9 cellular contexts compared by ENCODE assay signal in genomic region chr13:97574926-97575325, GRCh38.
A peak's percentile ranks its signal among the peaks of the same experiment; 100 is the strongest.
DNase-seq lines count a peak whose midpoint lies in the region; ATAC-seq and TF ChIP-seq lines count a peak whose summit lies in the region.
"Had no signal": no experiment of that assay in that cellular context is flagged by ENCODE, and none has a peak within 500 bp of the region (broad histone marks: within the 10 kb centered on the region; RNA-seq: fewer than 3 reads in every experiment).

No MANE protein-coding gene starts in this region.

- H3K4me3 ChIP-seq in Loucy (ENCODE audit: low read length, poor library complexity, severe bottlenecking) (no peak overlapping the region), cardiac fibroblast (replicated peaks in 1 of 2; ENCODE audit: low read depth in 2 of 2, low read length in 2 of 2) (no peak overlapping the region), neural cell (ENCODE audit: low read length) (no peak overlapping the region), ascending aorta (no peak overlapping the region)
- H3K4me3 ChIP-seq: skin epidermis had no signal

- no peaks in the 10 kb centered on the region for H3K9me2 ChIP-seq in Loucy (replicated peaks; ENCODE audit: low read depth, low read length)
- no peaks in the 10 kb centered on the region for H3K9me2 ChIP-seq in neural cell (ENCODE audit: insufficient read depth, low read length)

- peak; percentile 46 for ATAC-seq in Right ventricle myocardium superior (ENCODE audit: poor library complexity)

- H3K9ac ChIP-seq in Loucy (ENCODE audit: low read depth, low read length, poor library complexity, severe bottlenecking) = no peak overlapping the region
- H3K9ac ChIP-seq in neural cell (ENCODE audit: low read length) = no peak overlapping the region

- intact Hi-C loops in Right ventricle myocardium superior (cut with DNase I) = no loop called here
- intact Hi-C loops in cardiac septum (cut with DNase I) = no loop called here
- intact Hi-C loops in ascending aorta (cut with DNase I) = no loop called here

- no peaks in the 10 kb centered on the region for H4K20me1 ChIP-seq in Loucy (ENCODE audit: insufficient read depth, low read length, poor library complexity, severe bottlenecking)
- no peaks in the 10 kb centered on the region for H4K20me1 ChIP-seq in neural cell (ENCODE audit: insufficient read depth)

- H3K9me3 ChIP-seq in Loucy (ENCODE audit: insufficient read depth, low read depth, low read length) (no peaks in the 10 kb centered on the region), neural cell (ENCODE audit: low read length) (no peaks in the 10 kb centered on the region), ascending aorta (no peaks in the 10 kb centered on the region)

- no peak for TF ChIP-seq EP300 in neural cell (conservative IDR thresholded peaks at IDR 0.05; ENCODE audit: poor library complexity, severe bottlenecking)

- H3K4me2 ChIP-seq in Loucy (ENCODE audit: low read depth, low read length, poor library complexity, severe bottlenecking) (no peak overlapping the region), neural cell (ENCODE audit: low read length) (no peak overlapping the region)

- no peaks in the 10 kb centered on the region for H3K4me1 ChIP-seq in Loucy (ENCODE audit: insufficient read depth, low read length, poor library complexity, severe bottlenecking)
- no peaks in the 10 kb centered on the region for H3K4me1 ChIP-seq in ascending aorta

- DNase-seq in Right ventricle myocardium superior (no peak), cardiac septum (ENCODE audit: low spot score) (no peak), cardiac fibroblast (ENCODE audit: low read depth in 2 of 2) (peak; percentile 62), NCI-H128 (lab: John Stamatoyannopoulos, UW; ENCODE audit: unreplicated experiment) (no peak), ascending aorta (ENCODE audit: low spot score in 2 of 2) (no peak), NCI-H2029 (lab: John Stamatoyannopoulos, UW) (no peak)

- H3K27ac ChIP-seq in neural cell (ENCODE audit: low read length) = no peak overlapping the region
- H3K27ac ChIP-seq in ascending aorta = no peak overlapping the region
- H3K27ac ChIP-seq: skin epidermis had no signal

- H3F3A ChIP-seq in Loucy (ENCODE audit: low read depth) (no peaks in the 10 kb centered on the region), neural cell (ENCODE audit: insufficient read depth, low read length, poor library complexity, severe bottlenecking) (no peaks in the 10 kb centered on the region)

- peak; percentile 42; the same call in 1 of the 2 replicates for TF ChIP-seq CTCF in Loucy (conservative IDR thresholded peaks at IDR 0.05; ENCODE audit: low read length)
- TF ChIP-seq CTCF in cardiac fibroblast (IDR thresholded peaks at IDR 0.05; ENCODE audit: low read depth, low read length) = peak; percentile 74
- TF ChIP-seq CTCF in neural cell (IDR thresholded peaks at IDR 0.05; ENCODE audit: poor library complexity, severe bottlenecking) = peak; percentile 19
- no peak for TF ChIP-seq CTCF in ascending aorta (IDR thresholded peaks at IDR 0.05)

- H2AFZ ChIP-seq in Loucy (ENCODE audit: low read length) (no peak overlapping the region), neural cell (ENCODE audit: low read depth, low read length) (no peak overlapping the region)

- H3K36me3 ChIP-seq in Loucy (ENCODE audit: insufficient read depth, low read length) (no peaks in the 10 kb centered on the region), neural cell (ENCODE audit: insufficient read depth, low read length) (no peaks in the 10 kb centered on the region), ascending aorta (no peaks in the 10 kb centered on the region)

- H3K79me2 ChIP-seq in Loucy (ENCODE audit: insufficient read depth, low read length) (no peaks in the 10 kb centered on the region), neural cell (replicated peaks; ENCODE audit: insufficient read depth, low read length) (no peaks in the 10 kb centered on the region)

- H3K27me3 ChIP-seq in Loucy (ENCODE audit: insufficient read depth, low read length, poor library complexity, severe bottlenecking) = no peaks in the 10 kb centered on the region
- H3K27me3 ChIP-seq in neural cell (ENCODE audit: insufficient read depth, low read depth, low read length) = no peaks in the 10 kb centered on the region
- H3K27me3 ChIP-seq in ascending aorta = no peaks in the 10 kb centered on the region

- TF ChIP-seq RAD21 in neural cell (conservative IDR thresholded peaks at IDR 0.05) = no peak

TF ChIP-seq in neural cell, 6 proteins besides CTCF, POLR2A, EP300 and RAD21:
- no peak for TF ChIP-seq TAF1 (IDR thresholded peaks at IDR 0.05; ENCODE audit: low read depth)
- TF ChIP-seq SMC3 (conservative IDR thresholded peaks at IDR 0.05; ENCODE audit: poor library complexity) = no peak
- no peak for TF ChIP-seq EZH2 (IDR thresholded peaks at IDR 0.05; ENCODE audit: borderline replicate concordance, insufficient read depth, low read length, poor library complexity, severe bottlenecking)
- no peak for TF ChIP-seq POLR2AphosphoS5 (IDR thresholded peaks at IDR 0.05)
- TF ChIP-seq MXI1 (conservative IDR thresholded peaks at IDR 0.05; ENCODE audit: poor library complexity, severe bottlenecking) = no peak
- no peak for TF ChIP-seq REST (IDR thresholded peaks at IDR 0.05; ENCODE audit: borderline replicate concordance)

Comparison
In these comparisons a context has a peak if more than half of its experiments do, and no peak if none do; other contexts are left out.
1. DNase-seq: peak in cardiac fibroblast (2 of 2); none in Right ventricle myocardium superior (single experiment), cardiac septum (single experiment), NCI-H128 (single experiment), ascending aorta (0 of 2) and NCI-H2029 (single experiment).
2. CTCF ChIP-seq: peak in Loucy (single experiment), cardiac fibroblast (single experiment) and neural cell (single experiment); none in ascending aorta (0 of 3).